ENCODE assay signal across 8 cellular contexts in genomic region chr3:185363662-185364203, GRCh38. TPM values are rescaled to one million over a fixed set of nuclear protein-coding genes. Genes with fewer than 3 reads are reported as not detected.
DNase-seq lines count a peak whose midpoint lies in the region; ATAC-seq, FAIRE-seq and TF ChIP-seq lines count a peak whose summit lies in the region.

No MANE protein-coding gene starts in this region.

- H3K79me2 ChIP-seq in astrocyte (ENCODE audit: insufficient read depth, low read length) (no peaks in the 10 kb centered on the region), keratinocyte (ENCODE audit: control insufficient read depth, insufficient read depth, low read length) (no peaks in the 10 kb centered on the region)

- H3K9me1 ChIP-seq in keratinocyte (ENCODE audit: control insufficient read depth, extremely low read depth, insufficient read depth, low read length): no peaks in the 10 kb centered on the region

- peak; percentile 29 for ATAC-seq in GM19043 (IDR thresholded peaks at IDR 0.05; ENCODE audit: low read depth, unreplicated experiment)
- peak; percentile 32 for ATAC-seq in HG03520 (IDR thresholded peaks at IDR 0.05; ENCODE audit: unreplicated experiment)

- peak overlapping the region; percentile 70 for H2AFZ ChIP-seq in astrocyte (ENCODE audit: low read depth, low read length)
- peak overlapping the region; percentile 87 for H2AFZ ChIP-seq in keratinocyte (ENCODE audit: control insufficient read depth, low read length)

- dilution Hi-C loops in keratinocyte (cut with MboI; ENCODE audit: extremely low pct_ligation_motif_present, low sequenced_read_pairs): no loop called here

- H3K27ac ChIP-seq in astrocyte (ENCODE audit: low read depth, low read length) (no peak overlapping the region), keratinocyte (ENCODE audit: control insufficient read depth, insufficient read depth, low read length) (peak overlapping the region; percentile 53), substantia nigra (ENCODE audit: low read depth, low read length, poor library complexity, severe bottlenecking) (peak overlapping the region; percentile 73)

- H3K4me3 ChIP-seq in astrocyte (ENCODE audit: insufficient read depth, low read depth, low read length): peak overlapping the region; percentile 79
- H3K4me3 ChIP-seq in keratinocyte (ENCODE audit: control insufficient read depth in 2 of 3, extremely low read depth in 1 of 3, insufficient read depth in 2 of 3, low read depth in 1 of 3, low read length in 3 of 3): peak overlapping the region; percentile 30 to 77 (median 69)

- H3K4me2 ChIP-seq in astrocyte (ENCODE audit: low read length) (peak overlapping the region; percentile 99), keratinocyte (ENCODE audit: control insufficient read depth, extremely low read depth, insufficient read depth, low read depth, low read length) (peak overlapping the region; percentile 92)

- FAIRE-seq in astrocyte (lab: Jason Lieb, UNC) (no peak), keratinocyte (lab: Jason Lieb, UNC) (no peak)

- H3K27me3 Mint-ChIP-seq in astrocyte (ENCODE audit: low read depth, unreplicated experiment): peaks cover 2% of the 10 kb centered on the region

- peak overlapping the region; percentile 93 for H3K4me3 Mint-ChIP-seq in astrocyte (ENCODE audit: unreplicated experiment)

- DNase-seq in astrocyte (ENCODE audit: low read depth) (no peak), keratinocyte (ENCODE audit: low read depth, low spot score) (no peak), substantia nigra (lab: John Stamatoyannopoulos, UW) (peak in 11 of 49 donors; percentile 2 to 65 (median 24)), T1000 (lab: John Stamatoyannopoulos, UW) (no peak), DMS53 treated with DMSO at 0.1 percent for 48 hours (lab: John Stamatoyannopoulos, UW; ENCODE audit: unreplicated experiment) (no peak), NCI-H1417 treated with DMSO at 0.1 percent for 48 hours (lab: John Stamatoyannopoulos, UW) (no peak)

- H3K9ac ChIP-seq in astrocyte (ENCODE audit: low read length): peak overlapping the region; percentile 79
- peak overlapping the region; percentile 73 for H3K9ac ChIP-seq in keratinocyte (ENCODE audit: control insufficient read depth, extremely low read depth, insufficient read depth, low read length)

- H3K36me3 Mint-ChIP-seq in astrocyte (ENCODE audit: low read depth, unreplicated experiment): peaks cover 2% of the 10 kb centered on the region

- H3K4me1 ChIP-seq in astrocyte (ENCODE audit: insufficient read depth, low read length) (peaks cover 7% of the 10 kb centered on the region), keratinocyte (ENCODE audit: control insufficient read depth, extremely low read depth, insufficient read depth, low read length) (peaks cover 10% of the 10 kb centered on the region)

- TF ChIP-seq CTCF in astrocyte (IDR thresholded peaks at IDR 0.05; ENCODE audit: insufficient read depth, low read depth, low read length): no peak
- no peak for TF ChIP-seq CTCF in keratinocyte (optimal IDR thresholded peaks at IDR 0.05 in 1 of 3, IDR thresholded peaks at IDR 0.05 in 1 of 3, conservative IDR thresholded peaks at IDR 0.05 in 1 of 3; ENCODE audit: extremely low read depth in 1 of 3, insufficient read depth in 2 of 3, low read length in 3 of 3)

- no peaks in the 10 kb centered on the region for H4K20me1 ChIP-seq in astrocyte (ENCODE audit: insufficient read depth, low read length)
- H4K20me1 ChIP-seq in keratinocyte (ENCODE audit: control insufficient read depth, extremely low read depth, insufficient read depth, low read length): no peaks in the 10 kb centered on the region

- no peaks in the 10 kb centered on the region for H3K9me3 ChIP-seq in astrocyte (ENCODE audit: insufficient read depth, low read depth, low read length)
- H3K9me3 ChIP-seq in keratinocyte (ENCODE audit: control insufficient read depth, low read depth, low read length): no peaks in the 10 kb centered on the region

- H3K4me1 Mint-ChIP-seq in astrocyte (ENCODE audit: low read depth, unreplicated experiment): peaks cover 7% of the 10 kb centered on the region

- H3K36me3 ChIP-seq in astrocyte (ENCODE audit: insufficient read depth, low read length): no peaks in the 10 kb centered on the region
- H3K36me3 ChIP-seq in keratinocyte (ENCODE audit: control insufficient read depth in 2 of 2, extremely low read depth in 1 of 2, insufficient read depth in 2 of 2, low read length in 2 of 2): no peaks in the 10 kb centered on the region

- H3K9me3 Mint-ChIP-seq in astrocyte (ENCODE audit: unreplicated experiment): no peaks in the 10 kb centered on the region

- H3K27me3 ChIP-seq in astrocyte (ENCODE audit: insufficient read depth, low read length): no peaks in the 10 kb centered on the region
- no peaks in the 10 kb centered on the region for H3K27me3 ChIP-seq in keratinocyte (ENCODE audit: control insufficient read depth, extremely low read depth, insufficient read depth, low read length)

- peak overlapping the region; percentile 81 for H3K27ac Mint-ChIP-seq in astrocyte (ENCODE audit: unreplicated experiment)

RNA-seq across cellular contexts. Expression of gene MAP3K13, which starts 0.8 kb away (rescaled TPM):
- 21.6 and 22.2 TPM in 2 replicates for total RNA-seq in astrocyte
- 17.7 to 23.0 TPM (median 21.9 TPM) in 3 replicates for polyA plus RNA-seq in keratinocyte
- 16.6 TPM for polyA plus RNA-seq in keratinocyte (2011; ENCODE audit: low read depth)
- 16.3 and 30.8 TPM in 2 replicates for polyA plus RNA-seq in keratinocyte (2011; cell fraction: cytosol; rRNA removed)
- polyA plus RNA-seq in keratinocyte (2011; cell fraction: nucleus; rRNA removed): 10.3 and 13.0 TPM in 2 replicates
- polyA plus RNA-seq in keratinocyte (2012; ENCODE audit: low replicate concordance): 19.0 and 19.9 TPM in 2 replicates
- polyA minus RNA-seq in keratinocyte: 1.4 to 25.8 TPM (median 21.9 TPM) in 3 replicates
- 8.4 TPM for polyA minus RNA-seq in keratinocyte (2011; cell fraction: cytosol; rRNA and poly(A)+ RNA removed)
- polyA minus RNA-seq in keratinocyte (2011; cell fraction: nucleus; rRNA and poly(A)+ RNA removed): 6.0 and 22.0 TPM in 2 replicates
